25 cellular contexts compared by ENCODE assay signal in the genomic region with DNA sequence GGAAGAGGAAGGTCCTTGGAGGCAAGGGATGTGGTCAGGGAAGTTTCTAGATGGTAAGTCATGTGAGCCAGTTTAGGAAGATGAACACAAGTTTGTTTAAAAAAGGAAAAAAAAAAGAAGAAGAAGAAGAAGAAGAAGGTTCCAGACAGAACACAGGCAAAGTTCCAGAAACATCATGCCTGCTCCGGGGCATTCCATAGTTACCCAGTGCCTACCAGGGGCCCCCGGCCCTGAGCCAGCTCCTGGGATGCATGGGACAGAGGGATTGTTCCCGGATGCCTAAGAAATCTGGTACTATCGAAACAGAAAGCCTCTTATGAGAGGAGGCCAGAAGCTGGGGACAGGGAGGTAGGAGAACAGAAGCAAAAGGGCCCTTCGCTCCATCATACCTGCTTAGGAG. TPM values are rescaled to one million over a fixed set of nuclear protein-coding genes. Genes with fewer than 3 reads are reported as not detected.
DNase-seq lines count a peak whose midpoint lies in the region; ATAC-seq, FAIRE-seq and TF ChIP-seq lines count a peak whose summit lies in the region.
"Had no signal": no experiment of that assay in that cellular context is flagged by ENCODE, and none has a peak within 500 bp of the region (broad histone marks: within the 10 kb centered on the region; RNA-seq: fewer than 3 reads in every experiment).

No MANE protein-coding gene starts in this region.

- SMC1A ChIA-PET in GM12878 (lab: Charles Lee; ENCODE audit: uncharacterized antibody, unreplicated experiment), result interaction anchor here (1.7 kb wide), 1 partner anchor 57 kb away, joined by 3 read pairs; no protein-coding TSS in a partner anchor

- H3K9ac ChIP-seq in OCI-LY3 (ENCODE audit: low read length), result no peak overlapping the region
- H3K9ac ChIP-seq in GM12878 (ENCODE audit: control insufficient read depth, insufficient read depth, low read length), result no peak overlapping the region

- H3K4me1 Mint-ChIP-seq in stimulated activated naive CD8-positive, alpha-beta T cell treated with anti-CD3 and anti-CD28 coated beads, Interleukin-15, amount 100 ng/mL, for 72 hours, result peaks cover 14% of the 10 kb centered on the region
- H3K4me1 Mint-ChIP-seq: IgD-negative memory B cell had no signal

- no peak for ATAC-seq in stimulated activated naive CD8-positive, alpha-beta T cell treated with anti-CD3 and anti-CD28 coated beads, Interleukin-15, amount 100 ng/mL, for 72 hours
- no peak for ATAC-seq in stimulated activated naive CD8-positive, alpha-beta T cell treated with anti-CD3 and anti-CD28 coated beads, Interleukin-15, Interleukin-2, amounts not matched to agents 100 U/mL and 50 U/mL, for 24 hours
- ATAC-seq in GM12878, result no peak
- ATAC-seq: GM23338 had no signal

- H3K4me2 ChIP-seq in OCI-LY3 (ENCODE audit: low read length), result peak overlapping the region; percentile 32
- H3K4me2 ChIP-seq in GM12878 (ENCODE audit: control insufficient read depth, insufficient read depth), result peak overlapping the region; percentile 47
- H3K4me2 ChIP-seq in osteoblast (ENCODE audit: insufficient read depth, low read length), result no peak overlapping the region
- H3K4me2 ChIP-seq: GM23338 had no signal

- H3K27me3 ChIP-seq in OCI-LY3 (ENCODE audit: low read depth, low read length), result peaks cover 21% of the 10 kb centered on the region
- H3K27me3 ChIP-seq in GM12878 (replicated peaks in 1 of 2; ENCODE audit: control insufficient read depth in 2 of 2, insufficient read depth in 2 of 2, low read length in 1 of 2), result peaks cover 0 to 5% of the 10 kb centered on the region in 2 experiments; a peak in 1 of 4 replicates
- H3K27me3 ChIP-seq in osteoblast (ENCODE audit: insufficient read depth, low read length), result peaks cover 70% of the 10 kb centered on the region

- peak overlapping the region; percentile 20 to 40 for H3K4me3 Mint-ChIP-seq in stimulated activated naive CD8-positive, alpha-beta T cell treated with anti-CD3 and anti-CD28 coated beads, Interleukin-15, amount 100 ng/mL, for 72 hours
- H3K4me3 Mint-ChIP-seq: CD4-positive, CD25-positive, alpha-beta regulatory T cell; CD8-positive, alpha-beta memory T cell; GM23338; IgD-negative memory B cell had no signal

- TF ChIP-seq EP300 in GM12878 (IDR thresholded peaks at IDR 0.05; ENCODE audit: borderline replicate concordance in 1 of 2, control insufficient read depth in 1 of 2, low read depth in 2 of 2, low read length in 2 of 2), result no peak

- H3K9me3 ChIP-seq in OCI-LY3 (ENCODE audit: insufficient read depth, low read length) (no peaks in the 10 kb centered on the region), GM12878 (replicated peaks; ENCODE audit: control insufficient read depth, insufficient read depth, low read length) (no peaks in the 10 kb centered on the region), osteoblast (ENCODE audit: low read depth, low read length) (no peaks in the 10 kb centered on the region)

- H3K36me3 ChIP-seq in OCI-LY3 (replicated peaks; ENCODE audit: low read depth, low read length) (no peaks in the 10 kb centered on the region), GM12878 (ENCODE audit: control insufficient read depth in 2 of 2, insufficient read depth in 2 of 2, low read length in 1 of 2) (no peaks in the 10 kb centered on the region), osteoblast (ENCODE audit: insufficient read depth, low read length) (no peaks in the 10 kb centered on the region)

- H2AFZ ChIP-seq in OCI-LY3 (ENCODE audit: low read depth, low read length), result no peak overlapping the region
- no peak overlapping the region; the same call in 1 of the 2 replicates for H2AFZ ChIP-seq in GM12878 (ENCODE audit: control insufficient read depth, low read depth, low read length)
- H2AFZ ChIP-seq in osteoblast (ENCODE audit: low read length), result no peak overlapping the region
- H2AFZ ChIP-seq: GM23338 had no signal

- no peak for TF ChIP-seq POLR2A in GM12878 (IDR thresholded peaks at IDR 0.05; ENCODE audit: low read depth, low read length)

- BruUV-seq in GM12878 (replicated peaks; lab: Mats Ljungman, UMichigan), result TSS peak; percentile 66

- H4K20me1 ChIP-seq in OCI-LY3 (ENCODE audit: insufficient read depth, low read length), result no peaks in the 10 kb centered on the region
- H4K20me1 ChIP-seq in GM12878 (ENCODE audit: control insufficient read depth, insufficient read depth), result no peaks in the 10 kb centered on the region
- no peaks in the 10 kb centered on the region for H4K20me1 ChIP-seq in osteoblast (ENCODE audit: insufficient read depth, low read length)

- CTCF ChIA-PET in GM12878 (lab: Yijun Ruan, JAX), result interaction anchor here (0.9 to 1.0 kb wide), 2 partner anchors 67 to 96 kb away, joined by 3 read pairs; no protein-coding TSS in a partner anchor

- POLR2A ChIA-PET in GM12878 (lab: Charles Lee), result no interaction called here

- no peak for TF ChIP-seq CTCF in OCI-LY3 (IDR thresholded peaks at IDR 0.05; ENCODE audit: low read depth, low read length)
- no peak for TF ChIP-seq CTCF in GM12878 (IDR thresholded peaks at IDR 0.05 in 2 of 3, conservative IDR thresholded peaks at IDR 0.05 in 1 of 3; ENCODE audit: control insufficient read depth in 2 of 3, extremely low read depth in 1 of 3, insufficient read depth in 1 of 3, low read depth in 3 of 3, low read length in 3 of 3)
- no peak for TF ChIP-seq CTCF in osteoblast (IDR thresholded peaks at IDR 0.05; ENCODE audit: extremely low read depth, low read depth, low read length)

- peak overlapping the region; percentile 79 to 88 for H3K27ac Mint-ChIP-seq in stimulated activated naive CD8-positive, alpha-beta T cell treated with anti-CD3 and anti-CD28 coated beads, Interleukin-15, amount 100 ng/mL, for 72 hours
- H3K27ac Mint-ChIP-seq: CD4-positive, CD25-positive, alpha-beta regulatory T cell; CD8-positive, alpha-beta memory T cell; GM23338; IgD-negative memory B cell had no signal

- no peak for DNase-seq in stimulated activated naive CD8-positive, alpha-beta T cell treated with anti-CD3 and anti-CD28 coated beads, Interleukin-15, amount 100 ng/mL, for 72 hours
- no peak for DNase-seq in stimulated activated naive CD8-positive, alpha-beta T cell treated with anti-CD3 and anti-CD28 coated beads, Interleukin-15, Interleukin-2, amounts not matched to agents 100 U/mL and 50 U/mL, for 24 hours
- DNase-seq in GM12878 (ENCODE audit: low read depth, low spot score) (no peak), osteoblast (ENCODE audit: insufficient read length, low spot score, missing footprints) (peak; percentile 49), NK-92 (lab: John Stamatoyannopoulos, UW; ENCODE audit: unreplicated experiment) (no peak), frontal cortex (ENCODE audit: low spot score in 2 of 2) (no peak), NCI-H2171 (lab: John Stamatoyannopoulos, UW) (no peak)
- DNase-seq: 8988T; C1 segment of cervical spinal cord; CD4-positive, CD25-positive, alpha-beta regulatory T cell; CD8-positive, alpha-beta memory T cell; COR-L47; DMS 273 treated with DMSO at 0.1 percent for 48 hours; DMS53; DND-41; EL; HCEC 1CT had no signal

- WGBS in GM12878 (ENCODE audit: insufficient coverage, insufficient replicate concordance, low lambda C conversion rate, missing lambda C conversion rate), result 33% methylated on average over 5 of the region's 5 CpGs

- intact Hi-C loops in GM12878 (cut with micrococcal nuclease; ENCODE audit: unreplicated experiment), result no loop called here

- no peak for TF ChIP-seq RAD21 in GM12878 (IDR thresholded peaks at IDR 0.05; ENCODE audit: insufficient read depth, low read depth, low read length)

- no peaks in the 10 kb centered on the region for H3K9me3 Mint-ChIP-seq in stimulated activated naive CD8-positive, alpha-beta T cell treated with anti-CD3 and anti-CD28 coated beads, Interleukin-15, amount 100 ng/mL, for 72 hours
- H3K9me3 Mint-ChIP-seq: CD8-positive, alpha-beta memory T cell had no signal

- RAD21 ChIA-PET in GM12878 (lab: Charles Lee; ENCODE audit: unreplicated experiment), result interaction anchor here (0.5 to 0.9 kb wide), 2 partner anchors 96 to 379 kb away, joined by 3 to 5 read pairs; no protein-coding TSS in a partner anchor

- peaks cover 13% of the 10 kb centered on the region for H3K4me1 ChIP-seq in OCI-LY3 (ENCODE audit: low read length)
- H3K4me1 ChIP-seq in GM12878 (ENCODE audit: control insufficient read depth, insufficient read depth, low read length), result peaks cover 17% of the 10 kb centered on the region
- no peaks in the 10 kb centered on the region for H3K4me1 ChIP-seq in osteoblast (ENCODE audit: insufficient read depth, low read length)

- FAIRE-seq in GM12878 (lab: Jason Lieb, UNC) (no peak), frontal cortex (lab: Jason Lieb, UNC) (no peak)
- FAIRE-seq: G401.6, H54 had no signal

- H3K27me3 Mint-ChIP-seq in stimulated activated naive CD8-positive, alpha-beta T cell treated with anti-CD3 and anti-CD28 coated beads, Interleukin-15, amount 100 ng/mL, for 72 hours, result peaks cover 66% of the 10 kb centered on the region

- in situ Hi-C loops in GM12878 (cut with MboI), result no loop called here

- no peaks in the 10 kb centered on the region for H3K79me2 ChIP-seq in OCI-LY3 (ENCODE audit: low read length)
- H3K79me2 ChIP-seq in GM12878 (ENCODE audit: control insufficient read depth, insufficient read depth, low read length), result no peaks in the 10 kb centered on the region
- no peaks in the 10 kb centered on the region for H3K79me2 ChIP-seq in osteoblast (ENCODE audit: insufficient read depth, low read length)

- no peak overlapping the region for H3K27ac ChIP-seq in OCI-LY3 (ENCODE audit: low read length)
- H3K27ac ChIP-seq in GM12878 (ENCODE audit: control insufficient read depth, insufficient read depth), result peak overlapping the region; percentile 22; the same call in 1 of the 2 replicates
- no peak overlapping the region for H3K27ac ChIP-seq in osteoblast (ENCODE audit: low read depth, low read length)
- H3K27ac ChIP-seq: HL-60 had no signal

- H3K4me3 ChIP-seq in OCI-LY3 (ENCODE audit: low read length) (no peak overlapping the region), GM12878 (no peak overlapping the region), osteoblast (ENCODE audit: insufficient read depth, low read length) (no peak overlapping the region)
- H3K4me3 ChIP-seq: GM23338 had no signal

RNA-seq across cellular contexts. Expression of gene CACNG4, which starts 21.3 kb away (rescaled TPM):
- not detected in 2 replicates for total RNA-seq in GM12878 (2013; cell fraction: nucleolus; rRNA removed)
- total RNA-seq in GM12878 (2014; rRNA removed) (not detected in 2 replicates), GM12878 (2014; rRNA removed; fragmentation: Illumina TruSeq; extraction: Trizol) (not detected in 2 replicates), GM12878 (2021) (0.08 TPM in 1 of 2 replicates, not detected in the other), osteoblast (not detected in 2 replicates), frontal cortex (33.4 TPM)
- not detected for polyA plus RNA-seq in GM12878 (2011; ENCODE audit: low read depth)
- polyA plus RNA-seq in GM12878 (2011; rRNA removed) (0.04 and 0.08 TPM in 2 replicates), GM12878 (2014; fragmentation: Illumina TruSeq; extraction: Trizol) (not detected in 2 replicates), GM12878 (2014; fragmentation: Nextera tagmentation; extraction: Ambion mirVana) (not detected), GM12878 (2014; rRNA removed) (not detected in 2 replicates), GM12878 (2016; fragmentation: Nextera tagmentation; extraction: Ambion mirVana) (not detected)
- polyA plus RNA-seq in GM12878 (2011; cell fraction: cytosol; rRNA removed), result 0.17 and 0.19 TPM in 2 replicates
- polyA plus RNA-seq in GM12878 (2011; cell fraction: nucleus; rRNA removed), result 0.03 and 0.07 TPM in 2 replicates
- not detected in 2 replicates for polyA plus RNA-seq in GM12878 (2012)
- 0.10 TPM in 1 of 2 replicates, not detected in the other for polyA minus RNA-seq in GM12878 (2011; rRNA and poly(A)+ RNA removed)
- not detected in 2 replicates for polyA minus RNA-seq in GM12878 (2011; cell fraction: cytosol; rRNA and poly(A)+ RNA removed)
- polyA minus RNA-seq in GM12878 (2011; cell fraction: nucleus; rRNA and poly(A)+ RNA removed), result not detected in 2 replicates
- total RNA-seq: CD4-positive, CD25-positive, alpha-beta regulatory T cell; CD8-positive, alpha-beta memory T cell had no signal
- polyA plus RNA-seq: CD4-positive, CD25-positive, alpha-beta regulatory T cell; CD8-positive, alpha-beta memory T cell; IgD-negative memory B cell had no signal

RNA-seq across cellular contexts. Expression of gene CACNG1, which starts 58.5 kb away (rescaled TPM):
- not detected in 2 replicates for total RNA-seq in GM12878 (2013; cell fraction: nucleolus; rRNA removed)
- 0.49 TPM in 1 of 2 replicates, not detected in the other for total RNA-seq in GM12878 (2014; rRNA removed)
- not detected in 2 replicates for total RNA-seq in GM12878 (2014; rRNA removed; fragmentation: Illumina TruSeq; extraction: Trizol)
- not detected in 2 replicates for total RNA-seq in GM12878 (2021)
- polyA plus RNA-seq in GM12878 (2011; ENCODE audit: low read depth), result not detected
- not detected in 2 replicates for polyA plus RNA-seq in GM12878 (2011; rRNA removed)
- polyA plus RNA-seq in GM12878 (2011; cell fraction: cytosol; rRNA removed), result not detected in 2 replicates
- polyA plus RNA-seq in GM12878 (2011; cell fraction: nucleus; rRNA removed), result not detected in 2 replicates
- not detected in 2 replicates for polyA plus RNA-seq in GM12878 (2012)
- not detected in 2 replicates for polyA plus RNA-seq in GM12878 (2014; fragmentation: Illumina TruSeq; extraction: Trizol)
- polyA plus RNA-seq in GM12878 (2014; fragmentation: Nextera tagmentation; extraction: Ambion mirVana), result not detected
- polyA plus RNA-seq in GM12878 (2014; rRNA removed), result not detected in 2 replicates
- not detected for polyA plus RNA-seq in GM12878 (2016; fragmentation: Nextera tagmentation; extraction: Ambion mirVana)
- not detected in 2 replicates for polyA minus RNA-seq in GM12878 (2011; rRNA and poly(A)+ RNA removed)
- not detected in 2 replicates for polyA minus RNA-seq in GM12878 (2011; cell fraction: cytosol; rRNA and poly(A)+ RNA removed)
- not detected in 2 replicates for polyA minus RNA-seq in GM12878 (2011; cell fraction: nucleus; rRNA and poly(A)+ RNA removed)
- not detected in 2 replicates for total RNA-seq in osteoblast
- total RNA-seq in frontal cortex, result under 0.01 TPM
- total RNA-seq: A673; CD4-positive, CD25-positive, alpha-beta regulatory T cell; CD8-positive, alpha-beta memory T cell; GM23338 had no signal
- polyA plus RNA-seq: AG04450; CD4-positive, CD25-positive, alpha-beta regulatory T cell; CD8-positive, alpha-beta memory T cell; GM23338; IgD-negative memory B cell had no signal

Comparison
In these comparisons a context has a peak if more than half of its experiments do, and no peak if none do; other contexts are left out.
1. RNA of gene CACNG4, which starts 21.3 kb away (total RNA-seq): 33.4 TPM in frontal cortex (single experiment); 0.08 TPM in GM12878 and not detected in osteoblast; every median in the first group is over 10 times any median in the second.